ENCODE assay signal across 12 cellular contexts in genomic region chr19:4974855-4975469, GRCh38. TPM values are rescaled to one million over a fixed set of nuclear protein-coding genes. Genes with fewer than 3 reads are reported as not detected.
DNase-seq lines count a peak whose midpoint lies in the region; ATAC-seq and TF ChIP-seq lines count a peak whose summit lies in the region.
"Had no signal": no experiment of that assay in that cellular context is flagged by ENCODE, and none has a peak within 500 bp of the region (broad histone marks: within the 10 kb centered on the region; RNA-seq: fewer than 3 reads in every experiment).

No MANE protein-coding gene starts in this region.

- no peaks in the 10 kb centered on the region for H3K9me3 Mint-ChIP-seq in nephron
- H3K9me3 Mint-ChIP-seq: activated CD4-positive, alpha-beta T cell treated with anti-CD3 and anti-CD28 coated beads, Interleukin-2, amount 10 ng/mL, durations not matched to agents 24 days and 14 days; activated T-helper 17 cell treated with anti-CD3 and anti-CD28 coated beads, Interleukin-2, amount 50 U/mL, for 72 hours had no signal

- no peaks in the 10 kb centered on the region for H3K9me3 ChIP-seq in right cardiac atrium (ENCODE audit: control insufficient read depth, low read length)
- no peaks in the 10 kb centered on the region for H3K9me3 ChIP-seq in adrenal gland (replicated peaks in 1 of 3)
- H3K9me3 ChIP-seq in uterus = no peaks in the 10 kb centered on the region

- no peaks in the 10 kb centered on the region for H3K27me3 Mint-ChIP-seq in nephron (ENCODE audit: low read depth)
- H3K27me3 Mint-ChIP-seq: activated CD4-positive, alpha-beta T cell treated with anti-CD3 and anti-CD28 coated beads, Interleukin-2, amount 10 ng/mL, durations not matched to agents 24 days and 14 days; activated T-helper 17 cell treated with anti-CD3 and anti-CD28 coated beads, Interleukin-2, amount 50 U/mL, for 72 hours had no signal

- peaks cover 59% of the 10 kb centered on the region for H3K4me1 Mint-ChIP-seq in nephron

- peaks cover 25% of the 10 kb centered on the region for H3K4me1 ChIP-seq in right cardiac atrium (ENCODE audit: control insufficient read depth, insufficient read depth, low read length)
- peaks cover 54 to 93% of the 10 kb centered on the region in 2 donors for H3K4me1 ChIP-seq in adrenal gland (replicated peaks in 1 of 2)
- peaks cover 19 to 34% of the 10 kb centered on the region in 2 donors for H3K4me1 ChIP-seq in uterus

- WGBS in right cardiac atrium = 69% methylated on average over 17 of the region's 17 CpGs
- WGBS in adrenal gland, 4 donors = 51 to 59% (median 57%) methylated on average over 17 of the region's 17 CpGs

- H3K4me3 Mint-ChIP-seq in nephron = peak overlapping the region in 2 of 3 experiments; percentile 23 to 53
- H3K4me3 Mint-ChIP-seq: activated CD4-positive, alpha-beta T cell treated with anti-CD3 and anti-CD28 coated beads, Interleukin-2, amount 10 ng/mL, durations not matched to agents 24 days and 14 days; activated T-helper 17 cell treated with anti-CD3 and anti-CD28 coated beads, Interleukin-2, amount 50 U/mL, for 72 hours had no signal

- H3K27ac Mint-ChIP-seq in nephron = peak overlapping the region; percentile 4 to 62 (median 8)
- H3K27ac Mint-ChIP-seq: activated CD4-positive, alpha-beta T cell treated with anti-CD3 and anti-CD28 coated beads, Interleukin-2, amount 10 ng/mL, durations not matched to agents 24 days and 14 days; activated T-helper 17 cell treated with anti-CD3 and anti-CD28 coated beads, Interleukin-2, amount 50 U/mL, for 72 hours had no signal

- H3K36me3 ChIP-seq in adrenal gland (replicated peaks in 1 of 2) (no peaks in the 10 kb centered on the region), uterus (no peaks in the 10 kb centered on the region)

- DNase-seq in right cardiac atrium (peak in 2 of 3 donors; percentile 38 to 49), Right ventricle myocardium inferior (ENCODE audit: missing footprints) (no peak), adrenal gland (peak in 2 of 7 donors; percentile 39 to 48), uterus (no peak), activated gamma-delta T cell treated with Interleukin-2 at 50 U/mL for 16 hours (no peak)
- DNase-seq: activated CD4-positive, alpha-beta T cell treated with anti-CD3 and anti-CD28 coated beads, Interleukin-2, amount 10 ng/mL, durations not matched to agents 24 days and 14 days; effector CD4-positive, alpha-beta T cell; NCI-H2171 treated with DMSO at 0.1 percent for 48 hours had no signal

- no peak overlapping the region for H3K27ac ChIP-seq in right cardiac atrium (ENCODE audit: low read length)
- H3K27ac ChIP-seq in adrenal gland = peak overlapping the region in 3 of 5 donors; percentile 82 to 91 (median 91)
- peak overlapping the region; percentile 90 to 96 for H3K27ac ChIP-seq in uterus

- peaks cover 11% of the 10 kb centered on the region for H3K36me3 Mint-ChIP-seq in nephron (ENCODE audit: low read depth)

- H3K4me3 ChIP-seq in right cardiac atrium (ENCODE audit: low read length) (no peak overlapping the region), adrenal gland (no peak overlapping the region), uterus (no peak overlapping the region)

- TF ChIP-seq CTCF in adrenal gland (IDR thresholded peaks at IDR 0.05) (no peak), nephron (IDR thresholded peaks at IDR 0.05; ENCODE audit: unreplicated experiment in 3 of 3) (no peak), uterus (IDR thresholded peaks at IDR 0.05) (no peak)

- ATAC-seq in right cardiac atrium (no peak), Right ventricle myocardium inferior (no peak), HG03135 (IDR thresholded peaks at IDR 0.05; ENCODE audit: unreplicated experiment) (no peak), HG02798 (IDR thresholded peaks at IDR 0.05; ENCODE audit: poor library complexity, unreplicated experiment) (no peak)
- ATAC-seq: activated T-helper 17 cell treated with anti-CD3 and anti-CD28 coated beads, Interleukin-2, amount 50 U/mL, for 72 hours had no signal

- intact Hi-C loops in right cardiac atrium (cut with DNase I) (no loop called here), Right ventricle myocardium inferior (cut with DNase I) (no loop called here), adrenal gland (cut with DNase I) (loop anchor here (5.0 to 10.0 kb wide), 2 partner anchors 50 to 57 kb away; no protein-coding TSS in a partner anchor), uterus (cut with DNase I; ENCODE audit: low total_unique reads) (no loop called here)

- TF ChIP-seq POLR2A in adrenal gland (IDR thresholded peaks at IDR 0.05) = no peak
- TF ChIP-seq POLR2A in uterus (IDR thresholded peaks at IDR 0.05) = no peak

- H3K27me3 ChIP-seq in right cardiac atrium (ENCODE audit: control insufficient read depth, insufficient read depth) = no peaks in the 10 kb centered on the region
- no peaks in the 10 kb centered on the region for H3K27me3 ChIP-seq in adrenal gland
- no peaks in the 10 kb centered on the region for H3K27me3 ChIP-seq in uterus

RNA-seq across cellular contexts. Expression of gene KDM4B, which starts 6.0 kb away (rescaled TPM):
- total RNA-seq in right cardiac atrium = 10 to 100 TPM; 23.9 to 37.5 (median 30.8) TPM
- polyA plus RNA-seq in right cardiac atrium = 18.8 TPM
- total RNA-seq in Right ventricle myocardium inferior = 38.6 TPM
- 10 to 100 TPM; 30.4 to 65.1 (median 48.5) TPM for total RNA-seq in adrenal gland
- 10 to 100 TPM; 11.4 to 46.6 (median 23.5) TPM for polyA plus RNA-seq in adrenal gland
- total RNA-seq in uterus = 10 to 100 TPM; 18.4 to 94.7 (median 25.6) TPM

Comparison
In these comparisons a context has a peak if more than half of its experiments do, and no peak if none do; other contexts are left out.
1. DNase-seq: peak in right cardiac atrium (2 of 3); none in Right ventricle myocardium inferior (single experiment), uterus (0 of 2) and activated gamma-delta T cell treated with Interleukin-2 at 50 U/mL for 16 hours (single experiment).
2. intact Hi-C loops: an anchor here in adrenal gland (5.0 to 10.0 kb wide); none called in right cardiac atrium, Right ventricle myocardium inferior and uterus.